Comparison of ENCODE assay signal across 8 cellular contexts in genomic region chr11:66045177-66045639, GRCh38.
DNase-seq lines count a peak whose midpoint lies in the region; ATAC-seq lines count a peak whose summit lies in the region.

No MANE protein-coding gene starts in this region.

- peak; percentile 65 for ATAC-seq in HG02678 (IDR thresholded peaks at IDR 0.05; ENCODE audit: unreplicated experiment)
- no peak for ATAC-seq in GM18873 (IDR thresholded peaks at IDR 0.05; ENCODE audit: low FRiP score, unreplicated experiment)

- DNase-seq in DMS153 treated with DMSO at 0.1 percent for 48 hours (lab: John Stamatoyannopoulos, UW; ENCODE audit: unreplicated experiment) (peak; percentile 72), NCI-H526 (lab: John Stamatoyannopoulos, UW) (peak; percentile 57 to 93), cerebellar cortex (ENCODE audit: low spot score) (peak; percentile 74), left kidney (ENCODE audit: low read depth, low spot score) (peak; percentile 93)
- DNase-seq in activated CD4-positive, alpha-beta T cell treated with anti-CD3 and anti-CD28 coated beads for 4 hours: peak; percentile 84 to 87
- peak; percentile 88 for DNase-seq in stimulated activated CD4-positive, alpha-beta T cell treated with anti-CD3 and anti-CD28 coated beads, Interleukin-2, amount 100 ng/mL, for 48 hours
